ENCODE assay signal across 19 cellular contexts in the genomic region with DNA sequence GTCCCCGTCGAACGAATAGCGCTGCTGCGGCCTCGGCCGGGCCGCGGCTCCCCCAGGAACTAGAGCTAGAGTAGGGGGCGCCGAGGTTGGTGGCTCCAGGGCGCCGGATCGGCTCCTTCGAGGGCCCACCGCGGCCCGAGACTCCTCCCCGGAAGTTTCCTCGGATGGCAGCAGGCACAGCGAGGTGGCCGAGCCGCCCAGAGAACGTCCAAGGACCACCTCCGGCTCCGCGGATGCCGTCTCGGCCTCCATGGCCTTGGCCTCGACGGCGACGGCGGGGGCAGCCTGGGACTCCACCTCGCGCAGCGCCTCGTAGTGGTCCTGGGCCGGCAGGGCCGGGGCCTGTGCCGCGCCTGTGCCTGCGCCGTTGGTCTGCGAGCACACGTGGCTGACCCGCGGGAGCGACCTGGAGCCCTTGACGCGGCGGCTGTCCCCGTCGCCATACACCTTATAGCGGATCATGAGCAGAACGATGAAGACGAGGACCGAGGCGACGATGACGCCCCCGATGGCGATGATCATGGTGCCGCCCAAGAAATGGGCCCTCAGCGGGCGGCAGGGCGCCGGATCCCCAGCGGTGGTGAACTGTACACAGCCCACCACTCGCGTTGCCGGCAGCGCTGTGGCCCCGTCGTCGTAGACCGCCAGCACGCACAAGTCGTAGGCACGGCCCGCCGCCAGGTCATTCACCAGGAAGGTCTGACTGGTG. TPM values are rescaled to one million over a fixed set of nuclear protein-coding genes. Genes with fewer than 3 reads are reported as not detected.
A peak's percentile ranks its signal among the peaks of the same experiment; 100 is the strongest.
DNase-seq lines count a peak whose midpoint lies in the region; ATAC-seq, FAIRE-seq and TF ChIP-seq lines count a peak whose summit lies in the region.
"Had no signal": no experiment of that assay in that cellular context is flagged by ENCODE, and none has a peak within 500 bp of the region (broad histone marks: within the 10 kb centered on the region; RNA-seq: fewer than 3 reads in every experiment).

No MANE protein-coding gene starts in this region.

- H3K4me3 Mint-ChIP-seq in astrocyte (ENCODE audit: unreplicated experiment): no peak overlapping the region
- H3K4me3 Mint-ChIP-seq in activated naive CD4-positive, alpha-beta T cell treated with anti-CD3 and anti-CD28 coated beads for 36 hours: no peak overlapping the region
- H3K4me3 Mint-ChIP-seq: HFFc6 had no signal

- no peak overlapping the region for H3K27ac Mint-ChIP-seq in astrocyte (ENCODE audit: unreplicated experiment)
- H3K27ac Mint-ChIP-seq in activated naive CD4-positive, alpha-beta T cell treated with anti-CD3 and anti-CD28 coated beads for 36 hours: no peak overlapping the region
- H3K27ac Mint-ChIP-seq: HFFc6 had no signal

- no peaks in the 10 kb centered on the region for H4K20me1 ChIP-seq in astrocyte (ENCODE audit: insufficient read depth, low read length)

- no peak overlapping the region for H3K9ac ChIP-seq in astrocyte (ENCODE audit: low read length)
- H3K9ac ChIP-seq in iPS-20b (ENCODE audit: low read depth, low read length): no peak overlapping the region

- peak overlapping the region; percentile 52 for H3K4me2 ChIP-seq in astrocyte (ENCODE audit: low read length)

- DNase-seq in ELF-1 (ENCODE audit: low read depth, low spot score) (peak; percentile 71), astrocyte (ENCODE audit: low read depth) (no peak), posterior vena cava (ENCODE audit: low spot score) (peak; percentile 75), hippocampal formation (lab: John Stamatoyannopoulos, UW) (no peak)
- no peak for DNase-seq in activated naive CD4-positive, alpha-beta T cell treated with anti-CD3 and anti-CD28 coated beads for 36 hours
- no peak for DNase-seq in activated CD4-positive, alpha-beta T cell treated with anti-CD3 and anti-CD28 coated beads for 48 hours
- DNase-seq: activated CD4-positive, alpha-beta T cell treated with anti-CD3 and anti-CD28 coated beads, Interleukin-2, amount 50 U/mL, for 4 hours; activated gamma-delta T cell treated with Interleukin-2 at 50 U/mL for 16 hours; AML-193; HFFc6; T-helper 2 cell had no signal

- H3K4me1 ChIP-seq in astrocyte (ENCODE audit: insufficient read depth, low read length) (no peaks in the 10 kb centered on the region), iPS-20b (ENCODE audit: insufficient read depth, low read length) (peaks cover 15% of the 10 kb centered on the region; the same call in 1 of the 2 replicates)

- no peak overlapping the region for H3K27ac ChIP-seq in astrocyte (ENCODE audit: low read depth, low read length)
- H3K27ac ChIP-seq in iPS-20b (ENCODE audit: low read length): no peak overlapping the region
- H3K27ac ChIP-seq: neutrophil, Peyer's patch had no signal

- H3K79me2 ChIP-seq in astrocyte (ENCODE audit: insufficient read depth, low read length): no peaks in the 10 kb centered on the region

- H3K36me3 ChIP-seq in astrocyte (ENCODE audit: insufficient read depth, low read length) (no peaks in the 10 kb centered on the region), iPS-20b (ENCODE audit: insufficient read depth, low read depth, low read length) (no peaks in the 10 kb centered on the region)
- H3K36me3 ChIP-seq: Peyer's patch had no signal

- FAIRE-seq in astrocyte (lab: Jason Lieb, UNC): no peak
- FAIRE-seq: bronchial epithelial cell, GM12891, islet of Langerhans had no signal

- H2AFZ ChIP-seq in astrocyte (ENCODE audit: low read depth, low read length): peak overlapping the region; percentile 71

- peaks cover 11% of the 10 kb centered on the region for H3K36me3 Mint-ChIP-seq in astrocyte (ENCODE audit: low read depth, unreplicated experiment)
- H3K36me3 Mint-ChIP-seq in activated naive CD4-positive, alpha-beta T cell treated with anti-CD3 and anti-CD28 coated beads for 36 hours (ENCODE audit: low read depth): peaks cover 11% of the 10 kb centered on the region

- TF ChIP-seq CTCF in astrocyte (IDR thresholded peaks at IDR 0.05; ENCODE audit: insufficient read depth, low read depth, low read length): no peak

- H3K9me3 ChIP-seq in astrocyte (ENCODE audit: insufficient read depth, low read depth, low read length) (no peaks in the 10 kb centered on the region), iPS-20b (ENCODE audit: insufficient read depth, low read depth, low read length) (no peaks in the 10 kb centered on the region)
- H3K9me3 ChIP-seq: neutrophil, Peyer's patch had no signal

- H3K4me1 Mint-ChIP-seq in astrocyte (ENCODE audit: low read depth, unreplicated experiment): peaks cover 33% of the 10 kb centered on the region
- peaks cover 4% of the 10 kb centered on the region for H3K4me1 Mint-ChIP-seq in activated naive CD4-positive, alpha-beta T cell treated with anti-CD3 and anti-CD28 coated beads for 36 hours (ENCODE audit: low read depth)

- ATAC-seq in GM19324 (IDR thresholded peaks at IDR 0.05; ENCODE audit: low FRiP score, unreplicated experiment): no peak

- H3K9me3 Mint-ChIP-seq in astrocyte (ENCODE audit: unreplicated experiment): peaks cover 10% of the 10 kb centered on the region
- no peaks in the 10 kb centered on the region for H3K9me3 Mint-ChIP-seq in activated naive CD4-positive, alpha-beta T cell treated with anti-CD3 and anti-CD28 coated beads for 36 hours
- H3K9me3 Mint-ChIP-seq: HFFc6 had no signal

- peaks cover 56% of the 10 kb centered on the region for H3K27me3 ChIP-seq in astrocyte (ENCODE audit: insufficient read depth, low read length)
- H3K27me3 ChIP-seq in iPS-20b (ENCODE audit: insufficient read depth, low read length): peaks cover 56% of the 10 kb centered on the region
- H3K27me3 ChIP-seq: neutrophil had no signal

- intact Hi-C loops in posterior vena cava (cut with DNase I): no loop called here
- intact Hi-C loops in activated naive CD4-positive, alpha-beta T cell treated with anti-CD3 and anti-CD28 coated beads for 36 hours (cut with micrococcal nuclease): no loop called here

- peaks cover 42% of the 10 kb centered on the region for H3K27me3 Mint-ChIP-seq in astrocyte (ENCODE audit: low read depth, unreplicated experiment)
- no peaks in the 10 kb centered on the region for H3K27me3 Mint-ChIP-seq in activated naive CD4-positive, alpha-beta T cell treated with anti-CD3 and anti-CD28 coated beads for 36 hours (ENCODE audit: low read depth)

- H3K4me3 ChIP-seq in astrocyte (ENCODE audit: insufficient read depth, low read depth, low read length): no peak overlapping the region
- H3K4me3 ChIP-seq in iPS-20b (ENCODE audit: low read length): peak overlapping the region; percentile 72; the same call in 1 of the 2 replicates

- CTCF ChIA-PET in activated naive CD4-positive, alpha-beta T cell treated with anti-CD3 and anti-CD28 coated beads for 36 hours (lab: Charles Lee): no interaction called here

RNA-seq across cellular contexts. Expression of gene IFNL1, which starts 11.8 kb away (rescaled TPM):
- 0.52 and 1.3 TPM in 2 replicates for total RNA-seq in astrocyte
- not detected for total RNA-seq in posterior vena cava
- total RNA-seq in activated naive CD4-positive, alpha-beta T cell treated with anti-CD3 and anti-CD28 coated beads for 36 hours: 1 to 10 TPM in 1 of 2 experiments, under 1 TPM in 1; 0.91 to 1.0 TPM
- total RNA-seq: bronchial epithelial cell, HFFc6, NCI-H460, Peyer's patch had no signal

RNA-seq across cellular contexts. Expression of gene LRFN1, which starts 12.7 kb away (rescaled TPM):
- 1.5 and 2.0 TPM in 2 replicates for total RNA-seq in astrocyte
- under 1 TPM; 0.29 to 0.32 TPM for total RNA-seq in posterior vena cava
- 1 to 10 TPM; 5.0 to 5.3 TPM for total RNA-seq in activated naive CD4-positive, alpha-beta T cell treated with anti-CD3 and anti-CD28 coated beads for 36 hours

RNA-seq across cellular contexts. Expression of gene GMFG, which starts 27.9 kb away (rescaled TPM):
- total RNA-seq in astrocyte: 0.79 and 1.1 TPM in 2 replicates
- 10 to 100 TPM; 35.0 to 48.4 TPM for total RNA-seq in posterior vena cava
- 100 to 1,000 TPM; 331 to 332 TPM for total RNA-seq in activated naive CD4-positive, alpha-beta T cell treated with anti-CD3 and anti-CD28 coated beads for 36 hours
- total RNA-seq: bronchial epithelial cell, NCI-H460 had no signal

RNA-seq across cellular contexts. Expression of gene SAMD4B, which starts 34.2 kb away (rescaled TPM):
- total RNA-seq in astrocyte (95.0 and 98.6 TPM in 2 replicates), posterior vena cava (100 to 1,000 TPM in 1 of 2 donors, 10 to 100 TPM in 1; 74.5 to 119 TPM)
- 10 to 100 TPM; 33.0 to 35.8 TPM for total RNA-seq in activated naive CD4-positive, alpha-beta T cell treated with anti-CD3 and anti-CD28 coated beads for 36 hours

RNA-seq across cellular contexts. Expression of gene IFNL2, which starts 39.8 kb away (rescaled TPM):
- total RNA-seq in astrocyte (not detected in 2 replicates), posterior vena cava (not detected)
- total RNA-seq in activated naive CD4-positive, alpha-beta T cell treated with anti-CD3 and anti-CD28 coated beads for 36 hours: under 1 TPM; 0.69 to 0.93 TPM
- total RNA-seq: bronchial epithelial cell, HFFc6, NCI-H460, Peyer's patch had no signal

Comparison
In these comparisons a context has a peak if more than half of its experiments do, and no peak if none do; other contexts are left out.
1. DNase-seq: peak in ELF-1 (single experiment) and posterior vena cava (single experiment); none in astrocyte (single experiment), hippocampal formation (0 of 2), activated naive CD4-positive, alpha-beta T cell treated with anti-CD3 and anti-CD28 coated beads for 36 hours (single experiment) and activated CD4-positive, alpha-beta T cell treated with anti-CD3 and anti-CD28 coated beads for 48 hours (single experiment).
2. RNA of gene GMFG, which starts 27.9 kb away (total RNA-seq): 331 to 332 TPM in activated naive CD4-positive, alpha-beta T cell treated with anti-CD3 and anti-CD28 coated beads for 36 hours and 35.0 to 48.4 TPM in posterior vena cava; 0.79 to 1.1 TPM in astrocyte; every median in the first group is over 10 times any median in the second.